17 cellular contexts compared by ENCODE assay signal in the genomic region with DNA sequence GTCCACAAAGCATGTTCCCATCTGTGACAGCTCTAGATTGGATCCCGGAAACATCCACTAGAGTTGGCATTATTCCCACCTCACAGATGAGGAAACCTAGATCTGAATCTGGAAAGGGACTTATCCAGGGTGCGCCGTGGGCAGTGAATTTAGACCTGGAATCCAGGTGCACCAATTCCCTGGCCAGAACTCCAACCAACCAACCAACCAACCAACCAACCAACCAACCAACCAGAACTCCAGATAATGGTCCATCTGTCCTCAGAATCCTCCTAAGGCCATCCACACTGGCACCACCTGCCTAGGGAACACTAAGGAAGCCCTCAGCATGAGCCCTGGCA.
"Had no signal": no experiment of that assay in that cellular context is flagged by ENCODE, and none has a peak within 500 bp of the region (broad histone marks: within the 10 kb centered on the region; RNA-seq: fewer than 3 reads in every experiment).

No MANE protein-coding gene starts in this region.

- H3K9me3 ChIP-seq: breast epithelium, esophagus muscularis mucosa, ovary, sigmoid colon, SK-N-SH, spleen, stomach, testis had no signal

- H3K4me3 ChIP-seq: breast epithelium, esophagus muscularis mucosa, ovary, sigmoid colon, spleen, stomach, testis had no signal

- H3K4me2 ChIP-seq: SK-N-SH had no signal

- H3K27me3 Mint-ChIP-seq: T-cell had no signal

- H3K4me1 ChIP-seq: breast epithelium had no signal

- H3K27me3 ChIP-seq: breast epithelium, esophagus muscularis mucosa, ovary, sigmoid colon, spleen, stomach, testis had no signal

- H3K27ac ChIP-seq: breast epithelium, esophagus muscularis mucosa, ovary, sigmoid colon, spleen, stomach, testis had no signal

- H3K4me3 Mint-ChIP-seq: neural crest cell had no signal

- DNase-seq: activated CD4-positive, alpha-beta T cell treated with anti-CD3 and anti-CD28 coated beads for 1 hour; activated CD4-positive, alpha-beta T cell treated with anti-CD3 and anti-CD28 coated beads, Interleukin-2, amount 50 U/mL, for 48 hours; anterior cingulate cortex; hippocampal formation; mesendoderm; SK-N-SH; stomach; T-helper 9 cell; testis had no signal

- H3K36me3 Mint-ChIP-seq: activated naive CD4-positive, alpha-beta T cell treated with anti-CD3 and anti-CD28 coated beads, Interleukin-2, amount 50 U/mL, for 72 hours; T-cell had no signal

- H3K9me3 Mint-ChIP-seq: activated naive CD4-positive, alpha-beta T cell treated with anti-CD3 and anti-CD28 coated beads, Interleukin-2, amount 50 U/mL, for 72 hours; neural crest cell; T-cell had no signal

- H3K36me3 ChIP-seq: breast epithelium, esophagus muscularis mucosa, ovary, sigmoid colon, spleen, stomach had no signal
